Comparison of ENCODE assay signal across 1 cellular context in genomic region chr4:39425297-39425696, GRCh38. TPM values are rescaled to one million over a fixed set of nuclear protein-coding genes. Genes with fewer than 3 reads are reported as not detected.
"Had no signal": no experiment of that assay in that cellular context is flagged by ENCODE, and none has a peak within 500 bp of the region (broad histone marks: within the 10 kb centered on the region; RNA-seq: fewer than 3 reads in every experiment).

No MANE protein-coding gene starts in this region.

RNA-seq across cellular contexts. Expression of gene KLB, which starts 18.6 kb away (rescaled TPM):
- total RNA-seq: H1 had no signal
